ENCODE assay signal across 1 cellular context in genomic region chr17:80008848-80009247, GRCh38.
TF ChIP-seq lines count a peak whose summit lies in the region.

No MANE protein-coding gene starts in this region.

TF ChIP-seq in A549, 52 proteins besides CTCF, POLR2A, EP300 and RAD21 (continued from another document):
- TF ChIP-seq PBX3 (IDR thresholded peaks at IDR 0.05): no peak
- no peak for TF ChIP-seq USF2 (IDR thresholded peaks at IDR 0.05)
